In genomic region chr15:97995881-97996603, GRCh38 we compare ENCODE assay signal across 8 cellular contexts. TPM values are rescaled to one million over a fixed set of nuclear protein-coding genes. Genes with fewer than 3 reads are reported as not detected.
A peak's percentile ranks its signal among the peaks of the same experiment; 100 is the strongest.
DNase-seq lines count a peak whose midpoint lies in the region; ATAC-seq and TF ChIP-seq lines count a peak whose summit lies in the region.

No MANE protein-coding gene starts in this region.

- ATAC-seq in HG02840 (IDR thresholded peaks at IDR 0.05; ENCODE audit: low FRiP score, unreplicated experiment) = no peak
- ATAC-seq in GM21786 (IDR thresholded peaks at IDR 0.05; ENCODE audit: unreplicated experiment) = no peak
- no peak for ATAC-seq in GM19395 (IDR thresholded peaks at IDR 0.05; ENCODE audit: unreplicated experiment)

- H3K79me2 ChIP-seq in PC-9 (ENCODE audit: low read depth) = no peaks in the 10 kb centered on the region

- H3K9me2 ChIP-seq in PC-9 (ENCODE audit: insufficient read depth) = no peaks in the 10 kb centered on the region

- no peaks in the 10 kb centered on the region for H3K4me1 ChIP-seq in PC-9 (replicated peaks; ENCODE audit: insufficient read depth)

- H3K27ac ChIP-seq in PC-9 = no peak overlapping the region

- BruUV-seq in PC-9 (replicated peaks; lab: Mats Ljungman, UMichigan) = no TSS peak

- CTCF ChIA-PET in PC-9 (lab: Charles Lee) = interaction anchor here (1.2 kb wide), 1 partner anchor 19 kb away, joined by 5 read pairs; no protein-coding TSS in a partner anchor

- intact Hi-C loops in PC-9 (cut with micrococcal nuclease; ENCODE audit: unreplicated experiment) = loop anchor here (10.0 kb wide), 1 partner anchor 79 kb away; no protein-coding TSS in a partner anchor

- H3K4me2 ChIP-seq in PC-9 = peak overlapping the region; percentile 55

- 0 out of 2 replicates have a peak overlapping the region, but pooled peaks have one; percentile 9 for H2AFZ ChIP-seq in PC-9

- POLR2A ChIA-PET in PC-9 (lab: Charles Lee; ENCODE audit: unreplicated experiment) = interaction anchor here (0.6 kb wide), 1 partner anchor 36 kb away, joined by 4 read pairs; the partner anchor contains the start of gene ARRDC4

- peak; percentile 7 for DNase-seq in stimulated activated CD4-positive, alpha-beta T cell treated with anti-CD3 and anti-CD28 coated beads, Interleukin-15, amount 100 ng/mL, for 24 hours
- DNase-seq in stimulated activated CD4-positive, alpha-beta T cell treated with anti-CD3 and anti-CD28 coated beads, Interleukin-12 subunit alpha, Interleukin-12 subunit beta, amount 100 ng/mL, for 4 hours = no peak
- DNase-seq in PC-9 (peak; percentile 22 to 60), foreskin fibroblast (peak in 1 of 2 donors; percentile 36), NCI-H2081 treated with DMSO at 0.1 percent for 48 hours (lab: John Stamatoyannopoulos, UW) (no peak)

- peak overlapping the region; percentile 28; the same call in 1 of the 2 replicates for H3K4me3 ChIP-seq in PC-9
- no peak overlapping the region for H3K4me3 ChIP-seq in foreskin fibroblast (ENCODE audit: low read depth in 1 of 2, low read length in 2 of 2)

- no peaks in the 10 kb centered on the region for H4K20me1 ChIP-seq in PC-9 (ENCODE audit: insufficient read depth)

- no peaks in the 10 kb centered on the region for H3K27me3 ChIP-seq in PC-9 (ENCODE audit: insufficient read depth, low read depth)

- 0 out of 2 replicates have a peak, but pooled peaks cover 4% of the 10 kb centered on the region for H3K9me3 ChIP-seq in PC-9 (ENCODE audit: insufficient read depth, low read depth)

- TF ChIP-seq CTCF in PC-9 (conservative IDR thresholded peaks at IDR 0.05) = no peak; the same call in 1 of the 2 replicates
- peak; percentile 42 for TF ChIP-seq CTCF in foreskin fibroblast (IDR thresholded peaks at IDR 0.05; ENCODE audit: low read depth, low read length)

- H3K36me3 ChIP-seq in PC-9 (ENCODE audit: low read depth) = no peaks in the 10 kb centered on the region

- no peaks in the 10 kb centered on the region for H3F3A ChIP-seq in PC-9 (ENCODE audit: insufficient read depth, low read depth)

RNA-seq across cellular contexts. Expression of gene ARRDC4, which starts 35.5 kb away (rescaled TPM):
- 5.7 and 6.9 TPM in 2 replicates for total RNA-seq in PC-9 (2021)

Comparison
In these comparisons a context has a peak if more than half of its experiments do, and no peak if none do; other contexts are left out.
1. DNase-seq: peak in stimulated activated CD4-positive, alpha-beta T cell treated with anti-CD3 and anti-CD28 coated beads, Interleukin-15, amount 100 ng/mL, for 24 hours (single experiment) and PC-9 (2 of 2); none in stimulated activated CD4-positive, alpha-beta T cell treated with anti-CD3 and anti-CD28 coated beads, Interleukin-12 subunit alpha, Interleukin-12 subunit beta, amount 100 ng/mL, for 4 hours (single experiment) and NCI-H2081 treated with DMSO at 0.1 percent for 48 hours (single experiment).